ENCODE assay signal across 18 cellular contexts in the genomic region with DNA sequence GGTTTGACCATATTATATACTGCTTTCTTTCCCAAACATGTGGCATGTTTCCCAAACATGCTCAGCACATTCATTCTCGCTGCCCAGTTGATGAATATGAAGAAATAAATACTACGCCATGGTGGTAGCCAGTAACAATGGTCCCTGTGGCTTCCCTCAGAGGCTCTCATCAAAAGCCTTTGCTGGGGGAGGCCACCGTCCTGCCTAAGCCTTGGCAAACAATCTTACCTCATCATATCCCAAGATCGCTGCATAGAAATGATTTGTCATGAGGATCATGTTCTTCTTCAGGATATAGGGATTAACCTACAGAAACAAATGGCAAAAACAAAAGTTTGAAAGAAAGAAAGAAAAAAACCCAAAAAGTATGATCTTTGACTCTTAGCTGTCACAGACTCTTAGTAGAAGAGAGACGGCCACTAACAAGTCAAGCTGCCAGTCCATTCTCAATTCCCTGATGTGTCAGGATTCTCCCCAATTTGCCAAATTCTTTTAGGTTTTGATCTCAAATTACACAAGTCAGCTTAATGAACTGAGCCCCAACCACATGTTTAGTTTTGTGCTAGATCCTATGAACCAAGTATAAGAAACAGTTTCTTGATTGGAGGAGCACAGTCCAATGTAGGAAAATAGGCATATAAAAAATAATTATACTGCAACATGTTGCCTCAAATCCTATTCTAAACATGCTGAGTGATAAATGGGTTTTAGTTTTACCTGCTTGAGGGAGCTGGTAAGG. TPM values are rescaled to one million over a fixed set of nuclear protein-coding genes. Genes with fewer than 3 reads are reported as not detected.
DNase-seq lines count a peak whose midpoint lies in the region; ATAC-seq, FAIRE-seq and TF ChIP-seq lines count a peak whose summit lies in the region.
"Had no signal": no experiment of that assay in that cellular context is flagged by ENCODE, and none has a peak within 500 bp of the region (broad histone marks: within the 10 kb centered on the region; RNA-seq: fewer than 3 reads in every experiment).

No MANE protein-coding gene starts in this region.

- H3K27ac Mint-ChIP-seq in activated naive CD4-positive, alpha-beta T cell treated with anti-CD3 and anti-CD28 coated beads, Interleukin-2, amount 50 U/mL, for 24 hours, result peak overlapping the region; percentile 74
- H3K27ac Mint-ChIP-seq: IgD-negative memory B cell had no signal

- no peak for DNase-seq in activated naive CD4-positive, alpha-beta T cell treated with anti-CD3 and anti-CD28 coated beads, Interleukin-2, amount 50 U/mL, for 16 hours
- DNase-seq in SJSA1 (ENCODE audit: low read depth in 1 of 2, low spot score in 2 of 2), result peak in 1 of 2 experiments; percentile 59
- peak; percentile 65 for DNase-seq in fibroblast of gingiva (ENCODE audit: low read depth)
- DNase-seq in thyroid gland, result no peak
- no peak for DNase-seq in cerebellar nuclear complex (lab: John Stamatoyannopoulos, UW)
- DNase-seq in D721Med (ENCODE audit: insufficient read length, low spot score), result no peak
- DNase-seq: anterior cingulate cortex, EL, NCI-H526, posterior cingulate gyrus, T1000, upper lobe of left lung had no signal

- H3K36me3 ChIP-seq in SJSA1 (no peaks in the 10 kb centered on the region), thyroid gland (no peaks in the 10 kb centered on the region)

- peak overlapping the region; percentile 32 for H3K27ac ChIP-seq in SJSA1
- H3K27ac ChIP-seq in thyroid gland, result peak overlapping the region; percentile 71 to 95 (median 81)
- H3K27ac ChIP-seq: upper lobe of left lung had no signal

- peaks cover 39% of the 10 kb centered on the region for H3K4me1 Mint-ChIP-seq in activated naive CD4-positive, alpha-beta T cell treated with anti-CD3 and anti-CD28 coated beads, Interleukin-2, amount 50 U/mL, for 24 hours

- ATAC-seq in HG03439 (IDR thresholded peaks at IDR 0.05; ENCODE audit: unreplicated experiment), result no peak
- ATAC-seq: GM12878 had no signal

- no peaks in the 10 kb centered on the region for H3K27me3 Mint-ChIP-seq in activated naive CD4-positive, alpha-beta T cell treated with anti-CD3 and anti-CD28 coated beads, Interleukin-2, amount 50 U/mL, for 24 hours
- H3K27me3 Mint-ChIP-seq: IgD-negative memory B cell had no signal

- H3K4me1 ChIP-seq in SJSA1 (replicated peaks), result peaks cover 81% of the 10 kb centered on the region
- peaks cover 41 to 51% of the 10 kb centered on the region in 2 donors for H3K4me1 ChIP-seq in thyroid gland

- H3K4me3 Mint-ChIP-seq in activated naive CD4-positive, alpha-beta T cell treated with anti-CD3 and anti-CD28 coated beads, Interleukin-2, amount 50 U/mL, for 24 hours, result peak overlapping the region; percentile 15
- H3K4me3 Mint-ChIP-seq: IgD-negative memory B cell had no signal

- H3K9me3 ChIP-seq in SJSA1 (replicated peaks), result no peaks in the 10 kb centered on the region
- no peaks in the 10 kb centered on the region for H3K9me3 ChIP-seq in thyroid gland
- H3K9me3 ChIP-seq: upper lobe of left lung had no signal

- peaks cover 2% of the 10 kb centered on the region for H3K36me3 Mint-ChIP-seq in activated naive CD4-positive, alpha-beta T cell treated with anti-CD3 and anti-CD28 coated beads, Interleukin-2, amount 50 U/mL, for 24 hours
- H3K36me3 Mint-ChIP-seq: IgD-negative memory B cell had no signal

- no peaks in the 10 kb centered on the region for H3K9me3 Mint-ChIP-seq in activated naive CD4-positive, alpha-beta T cell treated with anti-CD3 and anti-CD28 coated beads, Interleukin-2, amount 50 U/mL, for 24 hours
- H3K9me3 Mint-ChIP-seq: IgD-negative memory B cell had no signal

- H3K27me3 ChIP-seq in SJSA1 (replicated peaks) (no peaks in the 10 kb centered on the region), thyroid gland (no peaks in the 10 kb centered on the region)
- H3K27me3 ChIP-seq: upper lobe of left lung had no signal

- H3K4me3 ChIP-seq in SJSA1, result no peak overlapping the region
- no peak overlapping the region for H3K4me3 ChIP-seq in thyroid gland (replicated peaks in 1 of 3)
- H3K4me3 ChIP-seq: GM12878, upper lobe of left lung had no signal

- FAIRE-seq in D721Med (lab: Jason Lieb, UNC), result no peak
- FAIRE-seq: GM12878 had no signal

- no peak for TF ChIP-seq POLR2A in thyroid gland (IDR thresholded peaks at IDR 0.05)

- intact Hi-C loops in thyroid gland (cut with DNase I), result no loop called here

- no peak for TF ChIP-seq CTCF in thyroid gland (IDR thresholded peaks at IDR 0.05)
- no peak for TF ChIP-seq CTCF in D721Med (IDR thresholded peaks at IDR 0.05; ENCODE audit: insufficient read depth, missing control alignments)

- WGBS in thyroid gland, 2 donors, result 73 to 80% methylated on average over 5 of the region's 5 CpGs

RNA-seq across cellular contexts. Expression of gene FAM83C, which starts 22.4 kb away (rescaled TPM):
- total RNA-seq in SJSA1 (2014; rRNA removed; shearing (Covaris generic)), result not detected in 2 replicates
- not detected for total RNA-seq in thyroid gland
- total RNA-seq: dermis microvascular lymphatic vessel endothelial cell, GM12878, mesenteric fat pad, upper lobe of left lung had no signal

RNA-seq across cellular contexts. Expression of gene EIF6, which starts 30.1 kb away (rescaled TPM):
- total RNA-seq in SJSA1 (2014; rRNA removed; shearing (Covaris generic)), result 118 and 155 TPM in 2 replicates
- total RNA-seq in thyroid gland, result 10 to 100 TPM; 30.3 to 94.2 (median 65.7) TPM

RNA-seq across cellular contexts. Expression of gene MMP24OS, which starts 36.7 kb away (rescaled TPM):
- total RNA-seq in SJSA1 (2014; rRNA removed; shearing (Covaris generic)), result 18.5 and 19.1 TPM in 2 replicates
- 10 to 100 TPM; 18.3 to 40.3 (median 28.8) TPM for total RNA-seq in thyroid gland
